ENCODE assay signal across 18 cellular contexts in genomic region chr16:87691686-87692079, GRCh38.
DNase-seq lines count a peak whose midpoint lies in the region; ATAC-seq and TF ChIP-seq lines count a peak whose summit lies in the region.
"Had no signal": no experiment of that assay in that cellular context is flagged by ENCODE, and none has a peak within 500 bp of the region (broad histone marks: within the 10 kb centered on the region; RNA-seq: fewer than 3 reads in every experiment).

No MANE protein-coding gene starts in this region.

- intact Hi-C loops in left cardiac atrium (cut with DNase I), result no loop called here

- H3K9me3 ChIP-seq in cardiac muscle cell (ENCODE audit: low read depth) (no peaks in the 10 kb centered on the region), OCI-LY1 (ENCODE audit: low read length) (no peaks in the 10 kb centered on the region)

- H3K9me2 ChIP-seq in OCI-LY1 (ENCODE audit: low read depth, low read length), result no peaks in the 10 kb centered on the region

- ATAC-seq in left cardiac atrium, result no peak
- ATAC-seq in HG03457 (IDR thresholded peaks at IDR 0.05; ENCODE audit: unreplicated experiment), result no peak
- ATAC-seq: Right ventricle myocardium inferior had no signal

- no peak overlapping the region for H2AFZ ChIP-seq in OCI-LY1 (ENCODE audit: low read length)

- H3K4me3 ChIP-seq in cardiac muscle cell, result no peak overlapping the region
- no peak overlapping the region for H3K4me3 ChIP-seq in OCI-LY1 (ENCODE audit: low read depth, low read length, poor library complexity, severe bottlenecking)
- H3K4me3 ChIP-seq: GM12878 had no signal

- peaks cover 5% of the 10 kb centered on the region; the same call in 1 of the 2 replicates for H3F3A ChIP-seq in OCI-LY1 (ENCODE audit: insufficient read depth, low read length)

- H3K27me3 ChIP-seq in cardiac muscle cell, result no peaks in the 10 kb centered on the region
- H3K27me3 ChIP-seq in OCI-LY1 (ENCODE audit: insufficient read depth, low read length), result 0 out of 2 replicates have a peak, but pooled peaks cover under 1% of the 10 kb centered on the region

- TF ChIP-seq CTCF in cardiac muscle cell (IDR thresholded peaks at IDR 0.05; ENCODE audit: low read depth, low read length), result no peak
- no peak for TF ChIP-seq CTCF in OCI-LY1 (IDR thresholded peaks at IDR 0.05; ENCODE audit: low read length)

- H3K27ac ChIP-seq in cardiac muscle cell (peak overlapping the region; percentile 66), OCI-LY1 (ENCODE audit: low read depth, low read length, poor library complexity, severe bottlenecking) (no peak overlapping the region)
- H3K27ac ChIP-seq: C4-2B, HL-60 had no signal

- no peaks in the 10 kb centered on the region for H3K79me2 ChIP-seq in OCI-LY1 (ENCODE audit: insufficient read depth, low read length)

- H3K4me1 ChIP-seq in cardiac muscle cell (ENCODE audit: low read depth) (peaks cover 7% of the 10 kb centered on the region), OCI-LY1 (ENCODE audit: insufficient read depth, low read length, severe bottlenecking) (peaks cover 18% of the 10 kb centered on the region)

- H4K20me1 ChIP-seq in OCI-LY1 (ENCODE audit: insufficient read depth, low read length), result no peaks in the 10 kb centered on the region

- H3K36me3 ChIP-seq in cardiac muscle cell (peaks cover 11% of the 10 kb centered on the region), OCI-LY1 (ENCODE audit: insufficient read depth, low read length) (peaks cover 30% of the 10 kb centered on the region)

- peak in 1 of 2 donors; percentile 29 for DNase-seq in cardiac muscle cell (ENCODE audit: low read depth in 1 of 2, low spot score in 1 of 2)
- no peak for DNase-seq in left cardiac atrium
- DNase-seq in EH (ENCODE audit: low read depth), result peak; percentile 3
- peak; percentile 31 for DNase-seq in putamen (ENCODE audit: low spot score)
- DNase-seq in NCI-H1417 (lab: John Stamatoyannopoulos, UW), result no peak
- DNase-seq: EL, GOT3, MM.1S, NCI-H1092, NCI-H2029 treated with DMSO at 0.1 percent for 48 hours, NCI-H2171, NCI-H526 had no signal

- H3K4me2 ChIP-seq in OCI-LY1 (ENCODE audit: low read length), result peak overlapping the region; percentile 32; the same call in 1 of the 2 replicates

- no peak overlapping the region; the same call in 1 of the 2 replicates for H3K9ac ChIP-seq in OCI-LY1 (ENCODE audit: low read length)

Comparison
In these comparisons a context has a peak if more than half of its experiments do, and no peak if none do; other contexts are left out.
1. DNase-seq: peak in EH (single experiment) and putamen (single experiment); none in left cardiac atrium (single experiment) and NCI-H1417 (0 of 3).